8 cellular contexts compared by ENCODE assay signal in genomic region chr2:9550859-9551391, GRCh38. TPM values are rescaled to one million over a fixed set of nuclear protein-coding genes. Genes with fewer than 3 reads are reported as not detected.
DNase-seq lines count a peak whose midpoint lies in the region; ATAC-seq, FAIRE-seq and TF ChIP-seq lines count a peak whose summit lies in the region.
"Not testable (repeated sequence)": the region's sequence is repeated elsewhere in the genome, so short reads cannot be mapped to it uniquely, and the experiment has no call there.

No MANE protein-coding gene starts in this region.

- not testable (repeated sequence) for H3K27ac ChIP-seq in CD8-positive, alpha-beta T cell (ENCODE audit: low read depth, low read length); trophoblast cell (ENCODE audit: low read depth, low read length)
- H3K27ac ChIP-seq in Karpas-422 (ENCODE audit: low read length) = peak overlapping the region; percentile 94
- peak overlapping the region; percentile 61 for H3K27ac ChIP-seq in RWPE1
- peak overlapping the region; percentile 52 for H3K27ac ChIP-seq in left ventricle myocardium inferior (replicated peaks)
- H3K27ac ChIP-seq in upper lobe of left lung = peak overlapping the region; percentile 20 to 98 (median 61)

- peak; percentile 4 for FAIRE-seq in GM19239 (lab: Jason Lieb, UNC)

- H3K4me1 Mint-ChIP-seq in CD8-positive, alpha-beta T cell (ENCODE audit: low read depth) = peaks cover 63% of the 10 kb centered on the region
- peaks cover 46% of the 10 kb centered on the region for H3K4me1 Mint-ChIP-seq in activated T-helper 17 cell treated with anti-CD3 and anti-CD28 coated beads, Interleukin-2, amount 50 U/mL, for 72 hours

- H3K14ac ChIP-seq in trophoblast cell (ENCODE audit: low read length) = not testable (repeated sequence)

- not testable (repeated sequence) for H4K20me1 ChIP-seq in Karpas-422 (ENCODE audit: insufficient read depth, low read depth, low read length)

- not testable (repeated sequence) for H3K79me1 ChIP-seq in trophoblast cell (ENCODE audit: low read length)

- not testable (repeated sequence) for H3K9me2 ChIP-seq in Karpas-422 (replicated peaks; ENCODE audit: insufficient read depth, low read length)

- not testable (repeated sequence) for H2BK5ac ChIP-seq in trophoblast cell (ENCODE audit: low read depth, low read length, poor library complexity)

- peaks cover 97% of the 10 kb centered on the region for H3K79me2 ChIP-seq in Karpas-422 (ENCODE audit: low read length)
- H3K79me2 ChIP-seq in trophoblast cell (ENCODE audit: control insufficient read depth, insufficient read depth, low read length, poor library complexity) = peaks cover 20% of the 10 kb centered on the region

- H2AFZ ChIP-seq in Karpas-422 (ENCODE audit: low read length); trophoblast cell (ENCODE audit: insufficient read depth, low read length, poor library complexity): not testable (repeated sequence)

- not testable (repeated sequence) for TF ChIP-seq POLR2A in upper lobe of left lung (IDR thresholded peaks at IDR 0.05)

- not testable (repeated sequence) for H3K27me3 Mint-ChIP-seq in CD8-positive, alpha-beta T cell (ENCODE audit: low read depth); activated T-helper 17 cell treated with anti-CD3 and anti-CD28 coated beads, Interleukin-2, amount 50 U/mL, for 72 hours

- CTCF ChIA-PET in CD8-positive, alpha-beta T cell (lab: Charles Lee) = not testable (repeated sequence)
- CTCF ChIA-PET in RWPE1 (lab: Yijun Ruan, JAX) = interaction anchor here (0.6 kb wide), 1 partner anchor 498 kb away, joined by 5 read pairs; no protein-coding TSS in a partner anchor

- DNase-seq in CD8-positive, alpha-beta T cell; GM19239 (ENCODE audit: insufficient read length, low spot score); RWPE1 (ENCODE audit: low spot score); left ventricle myocardium inferior; trophoblast cell: not testable (repeated sequence)
- peak; percentile 72 for DNase-seq in Karpas-422
- peak in 1 of 2 donors; percentile 50 for DNase-seq in upper lobe of left lung

- not testable (repeated sequence) for H2BK12ac ChIP-seq in trophoblast cell (ENCODE audit: low read length)

- H3K9me3 ChIP-seq in CD8-positive, alpha-beta T cell (ENCODE audit: low read length); Karpas-422 (ENCODE audit: low read length); left ventricle myocardium inferior (replicated peaks); trophoblast cell (ENCODE audit: insufficient read depth, low read depth, low read length); upper lobe of left lung: not testable (repeated sequence)

- not testable (repeated sequence) for H3K36me3 ChIP-seq in CD8-positive, alpha-beta T cell (ENCODE audit: insufficient read depth, low read length); Karpas-422 (ENCODE audit: insufficient read depth, low read length); left ventricle myocardium inferior; trophoblast cell (ENCODE audit: control insufficient read depth in 1 of 2, insufficient read depth in 2 of 2, low read length in 2 of 2); upper lobe of left lung

- H2BK120ac ChIP-seq in trophoblast cell (ENCODE audit: insufficient read depth, low read length, poor library complexity) = not testable (repeated sequence)

- not testable (repeated sequence) for H3K36me3 Mint-ChIP-seq in CD8-positive, alpha-beta T cell
- H3K36me3 Mint-ChIP-seq in activated T-helper 17 cell treated with anti-CD3 and anti-CD28 coated beads, Interleukin-2, amount 50 U/mL, for 72 hours (ENCODE audit: low read depth) = peaks cover 39% of the 10 kb centered on the region

- not testable (repeated sequence) for TF ChIP-seq EP300 in upper lobe of left lung (IDR thresholded peaks at IDR 0.05)

- peak overlapping the region; percentile 90 for H3K4me2 ChIP-seq in Karpas-422 (ENCODE audit: low read depth, low read length, poor library complexity, severe bottlenecking)
- not testable (repeated sequence) for H3K4me2 ChIP-seq in trophoblast cell (ENCODE audit: low read length)

- peak overlapping the region; percentile 42 for H3K9ac ChIP-seq in Karpas-422 (ENCODE audit: low read length)
- not testable (repeated sequence) for H3K9ac ChIP-seq in trophoblast cell (ENCODE audit: low read length)

- not testable (repeated sequence) for H4K8ac ChIP-seq in trophoblast cell (ENCODE audit: low read depth, low read length)

- not testable (repeated sequence) for H4K12ac ChIP-seq in trophoblast cell (ENCODE audit: low read depth, low read length)

- intact Hi-C loops in CD8-positive, alpha-beta T cell (cut with DNase I, micrococcal nuclease) = loop anchor here (10.0 kb wide), 2 partner anchors 234 to 754 kb away; partner anchors contain the start of gene HPCAL1 (in 1 of the 2)
- intact Hi-C loops in left ventricle myocardium inferior (cut with micrococcal nuclease) = not testable (repeated sequence)

- not testable (repeated sequence) for H3K27me3 ChIP-seq in CD8-positive, alpha-beta T cell (ENCODE audit: insufficient read depth, low read length); Karpas-422 (ENCODE audit: low read length); left ventricle myocardium inferior (ENCODE audit: low read depth); trophoblast cell (ENCODE audit: insufficient read depth, low read length); upper lobe of left lung

- H3K4me3 Mint-ChIP-seq in CD8-positive, alpha-beta T cell = peak overlapping the region; percentile 15
- H3K4me3 Mint-ChIP-seq in activated T-helper 17 cell treated with anti-CD3 and anti-CD28 coated beads, Interleukin-2, amount 50 U/mL, for 72 hours = peak overlapping the region; percentile 89

- not testable (repeated sequence) for H3K4me3 ChIP-seq in CD8-positive, alpha-beta T cell (ENCODE audit: low read depth, low read length); left ventricle myocardium inferior; trophoblast cell (ENCODE audit: low read depth, low read length); upper lobe of left lung
- H3K4me3 ChIP-seq in Karpas-422 (ENCODE audit: low read length) = peak overlapping the region; percentile 59

- not testable (repeated sequence) for H3K18ac ChIP-seq in trophoblast cell (ENCODE audit: low read length)

- not testable (repeated sequence) for H4K91ac ChIP-seq in trophoblast cell (ENCODE audit: low read depth, low read length)

- peak overlapping the region; percentile 52 for H3K27ac Mint-ChIP-seq in CD8-positive, alpha-beta T cell
- peak overlapping the region; percentile 47 for H3K27ac Mint-ChIP-seq in activated T-helper 17 cell treated with anti-CD3 and anti-CD28 coated beads, Interleukin-2, amount 50 U/mL, for 72 hours

- H3K23ac ChIP-seq in trophoblast cell (ENCODE audit: low read length) = not testable (repeated sequence)

- H3K9me3 Mint-ChIP-seq in CD8-positive, alpha-beta T cell; activated T-helper 17 cell treated with anti-CD3 and anti-CD28 coated beads, Interleukin-2, amount 50 U/mL, for 72 hours: not testable (repeated sequence)

- not testable (repeated sequence) for H2AK5ac ChIP-seq in trophoblast cell (ENCODE audit: low read length)

- H3K4ac ChIP-seq in trophoblast cell (ENCODE audit: low read depth, low read length) = peak overlapping the region; percentile 86

- TF ChIP-seq CTCF in CD8-positive, alpha-beta T cell (IDR thresholded peaks at IDR 0.05); RWPE1 (conservative IDR thresholded peaks at IDR 0.05; ENCODE audit: low read depth); left ventricle myocardium inferior (IDR thresholded peaks at IDR 0.05; ENCODE audit: borderline replicate concordance); upper lobe of left lung (IDR thresholded peaks at IDR 0.05): not testable (repeated sequence)

- peaks cover 50% of the 10 kb centered on the region for H3K4me1 ChIP-seq in CD8-positive, alpha-beta T cell (ENCODE audit: insufficient read depth, low read length)
- H3K4me1 ChIP-seq in Karpas-422 (ENCODE audit: low read length) = peaks cover 84% of the 10 kb centered on the region
- peaks cover 97% of the 10 kb centered on the region for H3K4me1 ChIP-seq in left ventricle myocardium inferior
- not testable (repeated sequence) for H3K4me1 ChIP-seq in trophoblast cell (ENCODE audit: control insufficient read depth in 1 of 2, insufficient read depth in 2 of 2, low read length in 2 of 2)
- H3K4me1 ChIP-seq in upper lobe of left lung = peaks cover 65 to 78% (median 67%) of the 10 kb centered on the region in 4 donors

- POLR2A ChIA-PET in CD8-positive, alpha-beta T cell (lab: Charles Lee) = interaction anchor here (0.6 kb wide), 1 partner anchor 753 kb away, joined by 3 read pairs; no protein-coding TSS in a partner anchor
- POLR2A ChIA-PET in RWPE1 (lab: Yijun Ruan, JAX; ENCODE audit: low non-redundant PET) = not testable (repeated sequence)

- not testable (repeated sequence) for ATAC-seq in CD8-positive, alpha-beta T cell; activated T-helper 17 cell treated with anti-CD3 and anti-CD28 coated beads, Interleukin-2, amount 50 U/mL, for 72 hours (replicated peaks); upper lobe of left lung (ENCODE audit: low FRiP score in 2 of 2)

- WGBS in trophoblast cell (ENCODE audit: extremely low coverage, insufficient coverage, insufficient read length) = no CpG with 5 or more reads among the region's 7 CpGs
- 63 to 73% methylated on average over 7 of the region's 7 CpGs for WGBS in upper lobe of left lung, 2 donors

RNA-seq across cellular contexts. Expression of gene ADAM17, which starts 4.7 kb away (rescaled TPM):
- total RNA-seq in CD8-positive, alpha-beta T cell = 10 to 100 TPM; 20.0 to 25.1 TPM
- total RNA-seq in Karpas-422 (2014; rRNA removed; shearing (Covaris generic); ENCODE audit: low replicate concordance) = 36.6 and 39.8 TPM in 2 replicates
- total RNA-seq in activated T-helper 17 cell treated with anti-CD3 and anti-CD28 coated beads, Interleukin-2, amount 50 U/mL, for 72 hours = 10 to 100 TPM; 22.7 to 31.2 TPM
- total RNA-seq in left ventricle myocardium inferior (13.1 TPM), upper lobe of left lung (10 to 100 TPM; 59.7 to 71.0 (median 66.3) TPM)
- polyA plus RNA-seq in trophoblast cell (2013) = 33.7 and 34.1 TPM in 2 replicates
